16 cellular contexts compared by ENCODE assay signal in genomic region chr1:54882483-54882882, GRCh38. TPM values are rescaled to one million over a fixed set of nuclear protein-coding genes. Genes with fewer than 3 reads are reported as not detected.
DNase-seq lines count a peak whose midpoint lies in the region; ATAC-seq and TF ChIP-seq lines count a peak whose summit lies in the region.
"Had no signal": no experiment of that assay in that cellular context is flagged by ENCODE, and none has a peak within 500 bp of the region (broad histone marks: within the 10 kb centered on the region; RNA-seq: fewer than 3 reads in every experiment).

No MANE protein-coding gene starts in this region.

- peaks cover 59% of the 10 kb centered on the region for H3K36me3 Mint-ChIP-seq in T-helper 2 cell treated with Interferon-gamma antibody and Interleukin-4, amounts not matched to agents 5 μg/mL and 100 μg/mL, for 36 hours (ENCODE audit: low read depth)

- no peak for TF ChIP-seq CTCF in VCaP (conservative IDR thresholded peaks at IDR 0.05)

- ATAC-seq in GM18907 (IDR thresholded peaks at IDR 0.05; ENCODE audit: unreplicated experiment) (no peak), left cardiac atrium (no peak)
- ATAC-seq: activated naive CD8-positive, alpha-beta T cell treated with anti-CD3 and anti-CD28 coated beads, Interleukin-2, amount 50 U/mL, for 24 hours; activated T-cell treated with anti-CD3 and anti-CD28 coated beads, Interleukin-2, amount 50 U/mL, for 4 hours; T-helper 17 cell had no signal

- peak overlapping the region; percentile 27 for H3K27ac Mint-ChIP-seq in T-helper 2 cell treated with Interferon-gamma antibody and Interleukin-4, amounts not matched to agents 5 μg/mL and 100 μg/mL, for 36 hours
- H3K27ac Mint-ChIP-seq: activated naive CD8-positive, alpha-beta T cell treated with anti-CD3 and anti-CD28 coated beads, Interleukin-2, amount 50 U/mL, for 24 hours; T-helper 17 cell had no signal

- H3K9me3 Mint-ChIP-seq in T-helper 2 cell treated with Interferon-gamma antibody and Interleukin-4, amounts not matched to agents 5 μg/mL and 100 μg/mL, for 36 hours, result no peaks in the 10 kb centered on the region
- H3K9me3 Mint-ChIP-seq: activated naive CD8-positive, alpha-beta T cell treated with anti-CD3 and anti-CD28 coated beads, Interleukin-2, amount 50 U/mL, for 24 hours; activated T-cell treated with anti-CD3 and anti-CD28 coated beads, Interleukin-2, amount 50 U/mL, for 4 hours had no signal

- peaks cover 56% of the 10 kb centered on the region for H3K4me1 Mint-ChIP-seq in T-helper 2 cell treated with Interferon-gamma antibody and Interleukin-4, amounts not matched to agents 5 μg/mL and 100 μg/mL, for 36 hours (ENCODE audit: low read depth)

- no peak for DNase-seq in T-helper 2 cell treated with Interferon-gamma antibody and Interleukin-4, amounts not matched to agents 5 μg/mL and 100 μg/mL, for 36 hours (ENCODE audit: low spot score)
- DNase-seq in T-helper 2 cell (no peak), islet precursor cell (peak; percentile 12), OCI-M1 (lab: John Stamatoyannopoulos, UW) (no peak), left cardiac atrium (no peak), AG08395 (ENCODE audit: low spot score) (no peak)
- DNase-seq: activated CD4-positive, alpha-beta T cell treated with anti-CD3 and anti-CD28 coated beads for 48 hours; activated naive CD8-positive, alpha-beta T cell treated with anti-CD3 and anti-CD28 coated beads, Interleukin-2, amount 50 U/mL, for 24 hours; activated T-cell treated with anti-CD3 and anti-CD28 coated beads, Interleukin-2, amount 50 U/mL, for 4 hours; cortex of kidney; NCI-H2227 treated with DMSO at 0.1 percent for 48 hours; nucleus accumbens; Peyer's patch; T-helper 17 cell had no signal

- peak overlapping the region; percentile 88; the same call in 1 of the 2 replicates for H3K27ac ChIP-seq in VCaP
- H3K27ac ChIP-seq: Peyer's patch had no signal

- intact Hi-C loops in left cardiac atrium (cut with DNase I), result loop anchor here in 1 of 2 donors (10.0 kb wide), 1 partner anchor 62 kb away; no protein-coding TSS in a partner anchor

- no peak overlapping the region for H3K4me3 Mint-ChIP-seq in T-helper 2 cell treated with Interferon-gamma antibody and Interleukin-4, amounts not matched to agents 5 μg/mL and 100 μg/mL, for 36 hours
- H3K4me3 Mint-ChIP-seq: activated naive CD8-positive, alpha-beta T cell treated with anti-CD3 and anti-CD28 coated beads, Interleukin-2, amount 50 U/mL, for 24 hours; activated T-cell treated with anti-CD3 and anti-CD28 coated beads, Interleukin-2, amount 50 U/mL, for 4 hours; T-helper 17 cell had no signal

- H3K27me3 Mint-ChIP-seq in T-helper 2 cell treated with Interferon-gamma antibody and Interleukin-4, amounts not matched to agents 5 μg/mL and 100 μg/mL, for 36 hours (ENCODE audit: low read depth), result no peaks in the 10 kb centered on the region
- H3K27me3 Mint-ChIP-seq: T-helper 17 cell had no signal

RNA-seq across cellular contexts. Expression of gene DHCR24, which starts 4.5 kb away (rescaled TPM):
- 10 to 100 TPM; 54.7 to 55.4 TPM for total RNA-seq in left cardiac atrium
